In the genomic region with DNA sequence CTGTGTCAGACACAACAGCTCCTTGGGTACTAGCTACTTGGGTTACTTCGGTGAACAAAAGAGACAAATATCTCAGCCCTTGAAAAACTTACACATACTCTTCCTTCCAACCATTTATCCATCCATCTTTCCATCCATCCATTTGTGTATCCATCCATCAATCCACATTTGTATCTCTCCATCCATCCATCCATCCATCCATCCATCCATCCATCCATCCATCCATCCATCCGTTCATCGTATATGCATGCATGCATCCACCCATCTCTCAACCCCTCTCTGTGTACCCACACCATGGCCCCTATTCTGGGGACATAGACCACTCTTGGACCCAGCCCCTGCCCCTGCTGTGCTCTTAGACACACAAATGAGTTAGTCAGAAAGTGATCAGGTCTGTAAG, we compare ENCODE assay signal across 10 cellular contexts. TPM values are rescaled to one million over a fixed set of nuclear protein-coding genes. Genes with fewer than 3 reads are reported as not detected.
"Had no signal": no experiment of that assay in that cellular context is flagged by ENCODE, and none has a peak within 500 bp of the region (broad histone marks: within the 10 kb centered on the region; RNA-seq: fewer than 3 reads in every experiment).

No MANE protein-coding gene starts in this region.

- H3K9me3 ChIP-seq: HAP-1 had no signal

- H3K27ac Mint-ChIP-seq: GM23338, H9, HFFc6 had no signal

- H3K9ac ChIP-seq: GM23248 had no signal

- H3K4me3 Mint-ChIP-seq: GM23338, H9, HFFc6 had no signal

- H3K4me3 ChIP-seq: GM23248, GM23338, HAP-1 had no signal

- DNase-seq: GM23248, GOT3, H7, H9, HCEC 1CT, HFFc6 had no signal

- FAIRE-seq: H54 had no signal

- H3K4me1 ChIP-seq: HAP-1 had no signal

- H3K36me3 ChIP-seq: HAP-1 had no signal

- H3K27ac ChIP-seq: GM23248 had no signal

- ATAC-seq: GM23338, HCT116 had no signal

- H3K4me2 ChIP-seq: GM23338 had no signal

- H3K9me3 Mint-ChIP-seq: GM23338, H9, HFFc6 had no signal

- H2AFZ ChIP-seq: GM23248, GM23338 had no signal

RNA-seq across cellular contexts. Expression of a gene that starts 55.3 kb away (rescaled TPM):
- total RNA-seq: GM23248, GM23338, HFFc6 had no signal
- polyA plus RNA-seq: GM23248 had no signal
